In the genomic region with DNA sequence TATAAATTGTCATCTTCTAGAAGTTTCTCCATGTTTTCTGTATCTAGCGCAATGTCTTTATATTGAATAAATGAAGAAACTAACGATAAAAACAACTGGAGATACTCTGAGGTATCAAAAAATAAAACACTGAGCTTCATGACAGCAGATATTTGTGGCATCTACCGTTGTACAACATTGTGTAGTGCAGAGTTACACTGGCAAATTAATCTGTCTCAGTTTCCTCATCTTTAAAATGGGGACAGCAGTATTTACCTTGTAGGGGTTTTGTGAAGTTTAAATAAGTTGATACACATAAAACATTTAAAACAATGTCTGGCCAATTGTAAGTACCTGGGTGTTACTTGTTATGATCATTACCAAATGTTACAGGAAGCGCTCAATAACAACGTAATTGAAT, we compare ENCODE assay signal across 18 cellular contexts.
"Had no signal": no experiment of that assay in that cellular context is flagged by ENCODE, and none has a peak within 500 bp of the region (broad histone marks: within the 10 kb centered on the region; RNA-seq: fewer than 3 reads in every experiment).

No MANE protein-coding gene starts in this region.

- DNase-seq: activated B cell treated with CpG ODN at 0.5 μM for 24 hours; activated CD4-positive, alpha-beta T cell treated with anti-CD3 and anti-CD28 coated beads, Interleukin-2, amount 50 U/mL, for 1 hour; activated CD8-positive, alpha-beta memory T cell treated with anti-CD3 and anti-CD28 coated beads, Interleukin-2, amount 10 ng/mL, durations not matched to agents 7 days and 5 days; activated gamma-delta T cell treated with Interleukin-2 at 50 U/mL for 16 hours; activated naive CD8-positive, alpha-beta T cell treated with anti-CD3 and anti-CD28 coated beads, Interleukin-2, amount 50 U/mL, for 24 hours; activated T-cell treated with anti-CD3 and anti-CD28 coated beads, Interleukin-2, amount 50 U/mL, for 24 hours; effector CD4-positive, alpha-beta T cell; heart left ventricle; islet precursor cell; left ventricle myocardium inferior; mesenchymal stem cell; psoas muscle; stimulated activated CD4-positive, alpha-beta T cell treated with anti-CD3 and anti-CD28 coated beads, Interleukin-2, amount 100 ng/mL, for 48 hours; upper lobe of right lung had no signal

- H3K9me3 Mint-ChIP-seq: activated B cell treated with CpG ODN at 0.5 μM for 24 hours; activated naive CD8-positive, alpha-beta T cell treated with anti-CD3 and anti-CD28 coated beads, Interleukin-2, amount 50 U/mL, for 24 hours; activated T-cell treated with anti-CD3 and anti-CD28 coated beads, Interleukin-2, amount 50 U/mL, for 24 hours; stimulated activated naive CD8-positive, alpha-beta T cell treated with anti-CD3 and anti-CD28 coated beads, Interleukin-15, Interleukin-2, amounts not matched to agents 100 ng/mL and 50 ng/mL, for 24 hours; T-helper 1 cell treated with Interleukin-12 subunit alpha and Interleukin-12 subunit beta and Interleukin-4 antibody, amounts not matched to agents 30 μg/mL and 1 μg/mL, for 36 hours had no signal

- H3K27ac Mint-ChIP-seq: T-helper 1 cell treated with Interleukin-12 subunit alpha and Interleukin-12 subunit beta and Interleukin-4 antibody, amounts not matched to agents 30 μg/mL and 1 μg/mL, for 36 hours had no signal

- H3K9me3 ChIP-seq: heart left ventricle, left ventricle myocardium inferior, psoas muscle, upper lobe of right lung had no signal

- H3K27me3 Mint-ChIP-seq: activated B cell treated with CpG ODN at 0.5 μM for 24 hours; activated CD8-positive, alpha-beta memory T cell treated with anti-CD3 and anti-CD28 coated beads, Interleukin-2, amount 10 ng/mL, durations not matched to agents 7 days and 5 days; activated naive CD8-positive, alpha-beta T cell treated with anti-CD3 and anti-CD28 coated beads, Interleukin-2, amount 50 U/mL, for 24 hours; activated T-cell treated with anti-CD3 and anti-CD28 coated beads, Interleukin-2, amount 50 U/mL, for 24 hours; stimulated activated naive CD8-positive, alpha-beta T cell treated with anti-CD3 and anti-CD28 coated beads, Interleukin-15, Interleukin-2, amounts not matched to agents 100 ng/mL and 50 ng/mL, for 24 hours had no signal

- H3K36me3 ChIP-seq: heart left ventricle, left ventricle myocardium inferior, upper lobe of right lung had no signal

- ATAC-seq: activated CD8-positive, alpha-beta memory T cell treated with anti-CD3 and anti-CD28 coated beads, Interleukin-2, amount 10 ng/mL, durations not matched to agents 7 days and 5 days; heart left ventricle; psoas muscle; upper lobe of right lung had no signal

- H3K27me3 ChIP-seq: heart left ventricle, upper lobe of right lung had no signal

- H3K4me3 Mint-ChIP-seq: activated B cell treated with CpG ODN at 0.5 μM for 24 hours; activated CD8-positive, alpha-beta memory T cell treated with anti-CD3 and anti-CD28 coated beads, Interleukin-2, amount 10 ng/mL, durations not matched to agents 7 days and 5 days; T-helper 1 cell treated with Interleukin-12 subunit alpha and Interleukin-12 subunit beta and Interleukin-4 antibody, amounts not matched to agents 30 μg/mL and 1 μg/mL, for 36 hours had no signal

- H3K4me3 ChIP-seq: coronary artery, heart left ventricle, left ventricle myocardium inferior, psoas muscle, upper lobe of right lung had no signal

- FAIRE-seq: frontal cortex had no signal

- H3K27ac ChIP-seq: coronary artery, heart left ventricle, left ventricle myocardium inferior, psoas muscle, upper lobe of right lung had no signal
